ENCODE assay signal across 16 cellular contexts in genomic region chr1:236010443-236010842, GRCh38. TPM values are rescaled to one million over a fixed set of nuclear protein-coding genes. Genes with fewer than 3 reads are reported as not detected.
DNase-seq lines count a peak whose midpoint lies in the region; ATAC-seq, FAIRE-seq and TF ChIP-seq lines count a peak whose summit lies in the region.
"Had no signal": no experiment of that assay in that cellular context is flagged by ENCODE, and none has a peak within 500 bp of the region (broad histone marks: within the 10 kb centered on the region; RNA-seq: fewer than 3 reads in every experiment).

No MANE protein-coding gene starts in this region.

- no peak overlapping the region for H2AFZ ChIP-seq in GM23248

- H3K27me3 Mint-ChIP-seq in MCF 10A (ENCODE audit: insufficient read depth, unreplicated experiment) = no peaks in the 10 kb centered on the region
- H3K27me3 Mint-ChIP-seq: activated naive CD8-positive, alpha-beta T cell treated with anti-CD3 and anti-CD28 coated beads, Interleukin-2, amount 50 U/mL, for 24 hours had no signal

- 80 to 87% methylated on average over 7 of the region's 7 CpGs for WGBS in GM23248 (ENCODE audit: low coverage in 1 of 2, low lambda C conversion rate in 2 of 2, missing lambda C conversion rate in 2 of 2), 2 experiments

- DNase-seq in GM23248 (peak; percentile 13), MCF 10A (ENCODE audit: unreplicated experiment) (no peak), iris pigment epithelial cell (ENCODE audit: low read depth) (peak; percentile 29), gastrocnemius medialis (no peak), urothelium cell line (ENCODE audit: low spot score) (no peak), GM13977 (ENCODE audit: low spot score) (no peak), amygdala (lab: John Stamatoyannopoulos, UW) (no peak), NCI-H526 treated with DMSO at 0.1 percent for 48 hours (lab: John Stamatoyannopoulos, UW) (no peak)
- DNase-seq: activated CD4-positive, CD25-positive, alpha-beta regulatory T cell treated with anti-CD3 and anti-CD28 coated beads, Interleukin-2, amount 50 U/mL, for 72 hours; activated naive CD8-positive, alpha-beta T cell treated with anti-CD3 and anti-CD28 coated beads, Interleukin-2, amount 50 U/mL, for 24 hours; colonic mucosa; COR-L47; NCI-H187 treated with DMSO at 0.1 percent for 48 hours; NCI-H510A treated with DMSO at 0.1 percent for 48 hours; stimulated activated CD4-positive, alpha-beta T cell treated with anti-CD3 and anti-CD28 coated beads, Interleukin-4, amount 100 ng/mL, for 1 hour had no signal

- H3K27ac Mint-ChIP-seq in MCF 10A (ENCODE audit: low read depth, unreplicated experiment) = peak overlapping the region; percentile 78
- H3K27ac Mint-ChIP-seq: activated naive CD8-positive, alpha-beta T cell treated with anti-CD3 and anti-CD28 coated beads, Interleukin-2, amount 50 U/mL, for 24 hours; T-helper 2 cell treated with Interferon-gamma antibody and Interleukin-4, amounts not matched to agents 5 μg/mL and 100 μg/mL, for 36 hours had no signal

- H3K4me2 ChIP-seq in GM23248 (ENCODE audit: unreplicated experiment) = no peak overlapping the region

- peaks cover 17% of the 10 kb centered on the region for H3K4me1 ChIP-seq in GM23248 (ENCODE audit: insufficient read depth)
- H3K4me1 ChIP-seq in gastrocnemius medialis = peaks cover 0 to 6% of the 10 kb centered on the region in 2 donors
- H3K4me1 ChIP-seq: colonic mucosa had no signal

- H3K36me3 Mint-ChIP-seq in MCF 10A (ENCODE audit: insufficient read depth, unreplicated experiment) = no peaks in the 10 kb centered on the region

- peak overlapping the region; percentile 14 for H3K4me3 Mint-ChIP-seq in MCF 10A (ENCODE audit: unreplicated experiment)
- H3K4me3 Mint-ChIP-seq: activated naive CD8-positive, alpha-beta T cell treated with anti-CD3 and anti-CD28 coated beads, Interleukin-2, amount 50 U/mL, for 24 hours; T-helper 2 cell treated with Interferon-gamma antibody and Interleukin-4, amounts not matched to agents 5 μg/mL and 100 μg/mL, for 36 hours had no signal

- H3K27me3 ChIP-seq in GM23248 (replicated peaks; ENCODE audit: insufficient read depth) (no peaks in the 10 kb centered on the region), gastrocnemius medialis (no peaks in the 10 kb centered on the region)
- H3K27me3 ChIP-seq: colonic mucosa had no signal

- BruUV-seq in MCF 10A (replicated peaks; lab: Mats Ljungman, UMichigan) = TSS peak; percentile 93

- no peaks in the 10 kb centered on the region for H3K9me2 ChIP-seq in GM23248 (ENCODE audit: insufficient read depth)

- in situ Hi-C loops in GM23248 (cut with MboI) = no loop called here
- in situ Hi-C loops in gastrocnemius medialis (cut with MboI; ENCODE audit: low sequenced_read_pairs in 4 of 4) = no loop called here
- in situ Hi-C loops in GM13977 (cut with MboI; ENCODE audit: low pct_unique_long_range_greater_than_20kb, low sequenced_read_pairs, unreplicated experiment) = no loop called here

- H3K9me3 ChIP-seq in GM23248 (ENCODE audit: low read depth) (no peaks in the 10 kb centered on the region), gastrocnemius medialis (no peaks in the 10 kb centered on the region)
- H3K9me3 ChIP-seq: colonic mucosa had no signal

- TF ChIP-seq CTCF in MCF 10A (IDR thresholded peaks at IDR 0.05; ENCODE audit: unreplicated experiment) (no peak), gastrocnemius medialis (IDR thresholded peaks at IDR 0.05 in 4 of 5, conservative IDR thresholded peaks at IDR 0.05 in 1 of 5) (no peak), GM13977 (IDR thresholded peaks at IDR 0.05; ENCODE audit: extremely low read depth, insufficient read depth, missing control alignments) (no peak)

- no peak for TF ChIP-seq POLR2A in gastrocnemius medialis (IDR thresholded peaks at IDR 0.05)

- H3F3A ChIP-seq in GM23248 (ENCODE audit: insufficient read depth) = peaks cover 15% of the 10 kb centered on the region

- H3K27ac ChIP-seq in GM23248 = peak overlapping the region; percentile 26; the same call in 1 of the 2 replicates
- peak overlapping the region; percentile 65 to 77 (median 72) for H3K27ac ChIP-seq in gastrocnemius medialis
- H3K27ac ChIP-seq: colonic mucosa had no signal

- H3K4me3 ChIP-seq in GM23248 (no peak overlapping the region), gastrocnemius medialis (no peak overlapping the region)
- H3K4me3 ChIP-seq: colonic mucosa had no signal

- POLR2A ChIA-PET in MCF 10A (lab: Yijun Ruan, JAX) = interaction anchor here (0.6 to 3.3 kb wide), 12 partner anchors 8 to 860 kb away, joined by 3 to 22 read pairs (median 3); no protein-coding TSS in a partner anchor

- FAIRE-seq in urothelium cell line (lab: Jason Lieb, UNC) = no peak

- CTCF ChIA-PET in MCF 10A (lab: Yijun Ruan, JAX) = interaction anchor here (0.6 to 1.5 kb wide), 10 partner anchors 9 to 1413 kb away, joined by 3 to 8 read pairs (median 4); no protein-coding TSS in a partner anchor

- no peaks in the 10 kb centered on the region for H3K79me2 ChIP-seq in GM23248 (ENCODE audit: insufficient read depth)

- peaks cover 15% of the 10 kb centered on the region for H3K4me1 Mint-ChIP-seq in MCF 10A (ENCODE audit: insufficient read depth, unreplicated experiment)
- H3K4me1 Mint-ChIP-seq: activated naive CD8-positive, alpha-beta T cell treated with anti-CD3 and anti-CD28 coated beads, Interleukin-2, amount 50 U/mL, for 24 hours had no signal

- no peaks in the 10 kb centered on the region for H4K20me1 ChIP-seq in GM23248 (ENCODE audit: insufficient read depth)

- H3K9me3 Mint-ChIP-seq in MCF 10A (ENCODE audit: unreplicated experiment) = no peaks in the 10 kb centered on the region
- H3K9me3 Mint-ChIP-seq: activated naive CD8-positive, alpha-beta T cell treated with anti-CD3 and anti-CD28 coated beads, Interleukin-2, amount 50 U/mL, for 24 hours; T-helper 2 cell treated with Interferon-gamma antibody and Interleukin-4, amounts not matched to agents 5 μg/mL and 100 μg/mL, for 36 hours had no signal

- no peak overlapping the region for H3K9ac ChIP-seq in GM23248

- H3K36me3 ChIP-seq in GM23248 (ENCODE audit: low read depth) (0 out of 2 replicates have a peak, but pooled peaks cover 3% of the 10 kb centered on the region), gastrocnemius medialis (peaks cover 0 to 7% of the 10 kb centered on the region in 2 donors)
- H3K36me3 ChIP-seq: colonic mucosa had no signal

- no peak for ATAC-seq in gastrocnemius medialis
- ATAC-seq: activated naive CD8-positive, alpha-beta T cell treated with anti-CD3 and anti-CD28 coated beads, Interleukin-2, amount 50 U/mL, for 24 hours had no signal

- intact Hi-C loops in MCF 10A (cut with micrococcal nuclease) (no loop called here), gastrocnemius medialis (cut with DNase I; ENCODE audit: low total_unique reads) (no loop called here)

RNA-seq across cellular contexts. Expression of gene NID1, which starts 54.4 kb away (rescaled TPM):
- 73.6 and 77.7 TPM in 2 replicates for total RNA-seq in GM23248 (2014; rRNA removed; shearing (Covaris generic))
- polyA plus RNA-seq in GM23248 (2016; fragmentation: Nextera tagmentation; extraction: Ambion mirVana) = 79.1 and 82.0 TPM in 2 replicates
- total RNA-seq in MCF 10A (2022) (0.10 and 0.16 TPM in 2 replicates), gastrocnemius medialis (10 to 100 TPM; 33.7 to 79.0 (median 51.7) TPM)

Comparison
In these comparisons a context has a peak if more than half of its experiments do, and no peak if none do; other contexts are left out.
1. DNase-seq: peak in GM23248 (single experiment) and iris pigment epithelial cell (single experiment); none in MCF 10A (single experiment), gastrocnemius medialis (0 of 2), urothelium cell line (single experiment), GM13977 (single experiment), amygdala (0 of 56) and NCI-H526 treated with DMSO at 0.1 percent for 48 hours (single experiment).
2. RNA of gene NID1, which starts 54.4 kb away (total RNA-seq): 73.6 to 77.7 TPM in GM23248 and 33.7 to 79.0 TPM in gastrocnemius medialis; 0.10 to 0.16 TPM in MCF 10A; every median in the first group is over 10 times any median in the second.